11 cellular contexts compared by ENCODE assay signal in genomic region chr4:88759039-88759631, GRCh38.
DNase-seq lines count a peak whose midpoint lies in the region; ATAC-seq and TF ChIP-seq lines count a peak whose summit lies in the region.
"Had no signal": no experiment of that assay in that cellular context is flagged by ENCODE, and none has a peak within 500 bp of the region (broad histone marks: within the 10 kb centered on the region; RNA-seq: fewer than 3 reads in every experiment).

No MANE protein-coding gene starts in this region.

- H3K27ac ChIP-seq in neural cell (ENCODE audit: low read length): peak overlapping the region; percentile 47

- H3K9ac ChIP-seq in neural cell (ENCODE audit: low read length): peak overlapping the region; percentile 52

- no peaks in the 10 kb centered on the region for H3K27me3 ChIP-seq in neural cell (ENCODE audit: insufficient read depth, low read depth, low read length)
- H3K27me3 ChIP-seq: sigmoid colon had no signal

- no peak for TF ChIP-seq RAD21 in neural cell (conservative IDR thresholded peaks at IDR 0.05)

- DNase-seq in DMS79 treated with DMSO at 0.1 percent for 48 hours (lab: John Stamatoyannopoulos, UW): peak; percentile 70
- DNase-seq in NCI-H446 (lab: John Stamatoyannopoulos, UW): peak; percentile 17 to 83
- no peak for DNase-seq in epithelial cell of proximal tubule (ENCODE audit: low read depth)
- no peak for DNase-seq in HPDE6-E6E7 (ENCODE audit: extremely low spot score)
- DNase-seq in NCI-H510A (lab: John Stamatoyannopoulos, UW): no peak
- DNase-seq: CD4-positive, alpha-beta memory T cell; foreskin melanocyte; sigmoid colon had no signal

- no peaks in the 10 kb centered on the region for H3F3A ChIP-seq in neural cell (ENCODE audit: insufficient read depth, low read length, poor library complexity, severe bottlenecking)

- no peaks in the 10 kb centered on the region for H3K36me3 ChIP-seq in neural cell (ENCODE audit: insufficient read depth, low read length)

- TF ChIP-seq EP300 in neural cell (conservative IDR thresholded peaks at IDR 0.05; ENCODE audit: poor library complexity, severe bottlenecking): no peak

- H3K4me2 ChIP-seq in neural cell (ENCODE audit: low read length): peak overlapping the region; percentile 40

- H3K4me3 ChIP-seq in epithelial cell of proximal tubule (ENCODE audit: low read depth, low read length): peak overlapping the region; percentile 11
- peak overlapping the region; percentile 61 for H3K4me3 ChIP-seq in neural cell (ENCODE audit: low read length)

- no peak for ATAC-seq in HG02588 (IDR thresholded peaks at IDR 0.05; ENCODE audit: unreplicated experiment)
- ATAC-seq in HG03097 (IDR thresholded peaks at IDR 0.05; ENCODE audit: low FRiP score, unreplicated experiment): no peak

- no peaks in the 10 kb centered on the region for H3K9me3 ChIP-seq in neural cell (ENCODE audit: low read length)
- H3K9me3 ChIP-seq: sigmoid colon had no signal

- H3K79me2 ChIP-seq in neural cell (replicated peaks; ENCODE audit: insufficient read depth, low read length): no peaks in the 10 kb centered on the region

- no peaks in the 10 kb centered on the region for H4K20me1 ChIP-seq in neural cell (ENCODE audit: insufficient read depth)

- H3K9me2 ChIP-seq in neural cell (ENCODE audit: insufficient read depth, low read length): no peaks in the 10 kb centered on the region

- TF ChIP-seq CTCF in epithelial cell of proximal tubule (conservative IDR thresholded peaks at IDR 0.05; ENCODE audit: low read depth, low read length) (no peak), neural cell (IDR thresholded peaks at IDR 0.05; ENCODE audit: poor library complexity, severe bottlenecking) (no peak)

- peak overlapping the region; percentile 10 for H2AFZ ChIP-seq in neural cell (ENCODE audit: low read depth, low read length)

TF ChIP-seq in neural cell, 6 proteins besides CTCF, POLR2A, EP300 and RAD21:
- TF ChIP-seq MXI1 (conservative IDR thresholded peaks at IDR 0.05; ENCODE audit: poor library complexity, severe bottlenecking): no peak
- peak; percentile 38 for TF ChIP-seq REST (IDR thresholded peaks at IDR 0.05; ENCODE audit: borderline replicate concordance)
- peak; percentile 25 for TF ChIP-seq POLR2AphosphoS5 (IDR thresholded peaks at IDR 0.05)

Comparison
In these comparisons a context has a peak if more than half of its experiments do, and no peak if none do; other contexts are left out.
1. DNase-seq: peak in DMS79 treated with DMSO at 0.1 percent for 48 hours (single experiment) and NCI-H446 (2 of 2); none in epithelial cell of proximal tubule (single experiment), HPDE6-E6E7 (single experiment) and NCI-H510A (single experiment).